Comparison of ENCODE assay signal across 8 cellular contexts in genomic region chr19:54114340-54114826, GRCh38. TPM values are rescaled to one million over a fixed set of nuclear protein-coding genes. Genes with fewer than 3 reads are reported as not detected.
DNase-seq lines count a peak whose midpoint lies in the region; ATAC-seq, FAIRE-seq and TF ChIP-seq lines count a peak whose summit lies in the region.

No MANE protein-coding gene starts in this region.

- intact Hi-C loops in HCT116 (cut with micrococcal nuclease): no loop called here
- intact Hi-C loops in mammary epithelial cell (cut with micrococcal nuclease): loop anchor here (10.0 kb wide), 1 partner anchor 680 kb away; the partner anchor contains the start of gene ZNF761
- intact Hi-C loops in kidney (cut with DNase I): no loop called here

- H3K4me2 ChIP-seq in HCT116 (ENCODE audit: low read length): peak overlapping the region; percentile 81
- H3K4me2 ChIP-seq in mammary epithelial cell (ENCODE audit: insufficient read depth, low read depth, low read length): peak overlapping the region; percentile 83

- H3K9me3 ChIP-seq in HCT116 (ENCODE audit: control insufficient read depth in 1 of 2, insufficient read depth in 1 of 2, low read depth in 1 of 2, low read length in 2 of 2) (no peaks in the 10 kb centered on the region), mammary epithelial cell (replicated peaks; ENCODE audit: insufficient read depth, low read length) (no peaks in the 10 kb centered on the region), kidney (ENCODE audit: control insufficient read depth in 1 of 2, low read length in 2 of 2) (no peaks in the 10 kb centered on the region)

- TF ChIP-seq CTCF in C4-2B (conservative IDR thresholded peaks at IDR 0.05) (no peak), HCT116 (IDR thresholded peaks at IDR 0.05 in 2 of 3, conservative IDR thresholded peaks at IDR 0.05 in 1 of 3; ENCODE audit: borderline replicate concordance in 1 of 3, insufficient read depth in 1 of 3, low read depth in 2 of 3, low read length in 2 of 3) (no peak), mammary epithelial cell (conservative IDR thresholded peaks at IDR 0.05 in 1 of 2, IDR thresholded peaks at IDR 0.05 in 1 of 2; ENCODE audit: extremely low read depth in 1 of 2, insufficient read depth in 1 of 2, low read depth in 1 of 2, low read length in 2 of 2) (no peak), kidney (IDR thresholded peaks at IDR 0.05; ENCODE audit: borderline replicate concordance, extremely low read depth, insufficient read depth) (no peak)

- RAD21 ChIA-PET in HCT116 (lab: Charles Lee; ENCODE audit: low non-redundant PET in 1 of 2, low total read pairs in 2 of 2, uncharacterized antibody in 2 of 2, unreplicated experiment in 2 of 2): no interaction called here

- H3K4me3 ChIP-seq in HCT116 (replicated peaks in 1 of 2; ENCODE audit: low read depth in 1 of 2, low read length in 2 of 2): peak overlapping the region; percentile 89 to 91
- peak overlapping the region; percentile 75 to 92 (median 87) for H3K4me3 ChIP-seq in mammary epithelial cell (replicated peaks in 1 of 3; ENCODE audit: insufficient read depth in 1 of 3, low read depth in 2 of 3, low read length in 3 of 3)
- peak overlapping the region; percentile 93 to 94 for H3K4me3 ChIP-seq in kidney (ENCODE audit: low read length in 2 of 2)

- no peaks in the 10 kb centered on the region for H3K9me2 ChIP-seq in HCT116 (ENCODE audit: insufficient read depth)

- 0% methylated on average over 4 of the region's 24 CpGs for WGBS in mammary epithelial cell (ENCODE audit: low coverage, missing lambda C conversion rate)

- in situ Hi-C loops in mammary epithelial cell (cut with MboI; ENCODE audit: low sequenced_read_pairs in 2 of 2): no loop called here

- H4K20me1 ChIP-seq in HCT116 (ENCODE audit: insufficient read depth) (no peaks in the 10 kb centered on the region), mammary epithelial cell (ENCODE audit: insufficient read depth, low read length) (no peaks in the 10 kb centered on the region)

- peaks cover 1 to 20% of the 10 kb centered on the region in 2 experiments; a peak in 2 of 4 replicates for H3K36me3 ChIP-seq in HCT116 (ENCODE audit: control insufficient read depth in 1 of 2, insufficient read depth in 2 of 2, low read length in 2 of 2)
- peaks cover 7% of the 10 kb centered on the region for H3K36me3 ChIP-seq in mammary epithelial cell (ENCODE audit: insufficient read depth, low read length)
- peaks cover 0 to 8% of the 10 kb centered on the region in 2 donors for H3K36me3 ChIP-seq in kidney (ENCODE audit: control insufficient read depth in 1 of 2, insufficient read depth in 2 of 2, low read length in 2 of 2)

- ATAC-seq in HCT116 (no peak), GM18520 (IDR thresholded peaks at IDR 0.05; ENCODE audit: unreplicated experiment) (no peak)

- TF ChIP-seq POLR2A in HCT116 (IDR thresholded peaks at IDR 0.05; ENCODE audit: borderline replicate concordance, extremely low read depth, insufficient read depth, insufficient read length): no peak

- H3K79me2 ChIP-seq in HCT116 (ENCODE audit: insufficient read depth, low read length) (peaks cover 41% of the 10 kb centered on the region), mammary epithelial cell (ENCODE audit: insufficient read depth, low read length) (peaks cover 40% of the 10 kb centered on the region)

- no peak for TF ChIP-seq RAD21 in HCT116 (IDR thresholded peaks at IDR 0.05; ENCODE audit: low read depth)

- dilution Hi-C loops in mammary epithelial cell (cut with HindIII; ENCODE audit: low sequenced_read_pairs): no loop called here

- H2AFZ ChIP-seq in HCT116 (ENCODE audit: low read depth, low read length, poor library complexity, severe bottlenecking): no peak overlapping the region
- peak overlapping the region; percentile 99 for H2AFZ ChIP-seq in mammary epithelial cell (ENCODE audit: low read depth, low read length)

- CTCF ChIA-PET in HCT116 (lab: Charles Lee): interaction anchor here (1.4 kb wide), 1 partner anchor 278 kb away, joined by 3 read pairs; no protein-coding TSS in a partner anchor
- CTCF ChIA-PET in mammary epithelial cell (lab: Charles Lee; ENCODE audit: low non-redundant PET): no interaction called here

- peak overlapping the region; percentile 77 for H3K27ac ChIP-seq in C4-2B
- peak overlapping the region; percentile 60; the same call in 1 of the 2 replicates for H3K27ac ChIP-seq in HCT116 (ENCODE audit: low read depth, low read length)
- H3K27ac ChIP-seq in mammary epithelial cell (ENCODE audit: insufficient read depth, low read depth, low read length): no peak overlapping the region
- H3K27ac ChIP-seq in kidney (ENCODE audit: low read depth in 2 of 2, low read length in 2 of 2): no peak overlapping the region

- peak overlapping the region; percentile 80 for H3K9ac ChIP-seq in HCT116 (ENCODE audit: low read length)
- H3K9ac ChIP-seq in mammary epithelial cell (ENCODE audit: insufficient read depth, low read length): peak overlapping the region; percentile 39
- H3K9ac ChIP-seq in kidney (ENCODE audit: low read length in 2 of 2): peak overlapping the region in 1 of 2 donors; percentile 79

- H3K27me3 ChIP-seq in HCT116 (ENCODE audit: insufficient read depth, low read length) (no peaks in the 10 kb centered on the region), mammary epithelial cell (ENCODE audit: insufficient read depth, low read length) (no peaks in the 10 kb centered on the region)

- DNase-seq in HCT116 (ENCODE audit: low read depth, low spot score) (no peak), T-helper 2 cell (peak in 3 of 5 experiments; percentile 46 to 83 (median 55)), mammary epithelial cell (no peak), kidney (peak; percentile 85), NCI-H2029 treated with DMSO at 0.1 percent for 48 hours (lab: John Stamatoyannopoulos, UW) (no peak)
- peak; percentile 56 for DNase-seq in stimulated activated CD4-positive, alpha-beta T cell treated with anti-CD3 and anti-CD28 coated beads, Interleukin-1b, Interleukin-23, amount 100 ng/mL, for 48 hours

- POLR2A ChIA-PET in HCT116 (lab: Charles Lee): interaction anchor here (0.9 to 1.7 kb wide), 4 partner anchors 8 to 22 kb away, joined by 3 to 21 read pairs (median 6); partner anchors contain the start of genes CNOT3 and NDUFA3

- FAIRE-seq in kidney (lab: Jason Lieb, UNC): no peak

- H3K4me1 ChIP-seq in HCT116 (ENCODE audit: control insufficient read depth in 1 of 2, insufficient read depth in 2 of 2, low read length in 2 of 2): peaks cover 8 to 19% of the 10 kb centered on the region in 2 experiments; a peak in 3 of 4 replicates
- peaks cover 8% of the 10 kb centered on the region for H3K4me1 ChIP-seq in mammary epithelial cell (ENCODE audit: insufficient read depth, low read length)
- peaks cover 0 to 17% of the 10 kb centered on the region in 2 donors for H3K4me1 ChIP-seq in kidney (ENCODE audit: control insufficient read depth in 1 of 2, insufficient read depth in 1 of 2, low read depth in 1 of 2, low read length in 2 of 2)

- BruUV-seq in HCT116 (replicated peaks; lab: Mats Ljungman, UMichigan) (no TSS peak), mammary epithelial cell (replicated peaks; lab: Mats Ljungman, UMichigan) (no TSS peak)

TF ChIP-seq in HCT116, 20 proteins besides CTCF, POLR2A, EP300 and RAD21 (continues in another document):
- TF ChIP-seq TCF7L2 (IDR thresholded peaks at IDR 0.05; ENCODE audit: borderline replicate concordance, extremely low read depth, insufficient read depth, insufficient read length): no peak
- no peak for TF ChIP-seq CEBPB (IDR thresholded peaks at IDR 0.05; ENCODE audit: low read depth)
- TF ChIP-seq YY1 (IDR thresholded peaks at IDR 0.05; ENCODE audit: extremely low read depth, insufficient replicate concordance, low read depth, low read length): no peak

RNA-seq across cellular contexts. Expression of gene TFPT, which starts 1.1 kb away (rescaled TPM):
- 7.1 TPM for total RNA-seq in HCT116 (2021; ENCODE audit: unreplicated experiment)
- 6.4 and 8.0 TPM in 2 replicates for polyA plus RNA-seq in HCT116 (2012)
- 10 to 100 TPM in 1 of 2 donors, 1 to 10 TPM in 1; 9.3 to 23.2 TPM for total RNA-seq in mammary epithelial cell
- polyA plus RNA-seq in mammary epithelial cell: 12.6 TPM
- not detected for polyA minus RNA-seq in mammary epithelial cell
- total RNA-seq in kidney: 19.2 TPM
- polyA plus RNA-seq in kidney (ENCODE audit: insufficient read depth, low read depth, low replicate concordance): 31.6 TPM

RNA-seq across cellular contexts. Expression of gene PRPF31, which starts 1.2 kb away (rescaled TPM):
- total RNA-seq in HCT116 (2021; ENCODE audit: unreplicated experiment): 99.0 TPM
- 79.3 and 86.8 TPM in 2 replicates for polyA plus RNA-seq in HCT116 (2012)
- total RNA-seq in mammary epithelial cell: 10 to 100 TPM; 34.2 to 56.4 TPM
- 52.3 TPM for polyA plus RNA-seq in mammary epithelial cell
- 127 TPM for polyA minus RNA-seq in mammary epithelial cell
- 57.2 TPM for total RNA-seq in kidney
- 55.9 TPM for polyA plus RNA-seq in kidney (ENCODE audit: insufficient read depth, low read depth, low replicate concordance)

RNA-seq across cellular contexts. Expression of gene NDUFA3, which starts 11.7 kb away (rescaled TPM):
- 149 TPM for total RNA-seq in HCT116 (2021; ENCODE audit: unreplicated experiment)
- polyA plus RNA-seq in HCT116 (2012): 180 and 217 TPM in 2 replicates
- total RNA-seq in mammary epithelial cell: 10 to 100 TPM; 12.8 to 86.7 TPM
- polyA plus RNA-seq in mammary epithelial cell: 42.3 TPM
- 85.2 TPM for polyA minus RNA-seq in mammary epithelial cell
- total RNA-seq in kidney: 132 TPM
- 1,006 TPM for polyA plus RNA-seq in kidney (ENCODE audit: insufficient read depth, low read depth, low replicate concordance)

RNA-seq across cellular contexts. Expression of gene OSCAR, which starts 13.8 kb away (rescaled TPM):
- total RNA-seq in HCT116 (2021; ENCODE audit: unreplicated experiment) (0.59 TPM), mammary epithelial cell (under 1 TPM in 1 of 2 donors, not detected in 1; 0.80 TPM), kidney (5.1 TPM)
- polyA plus RNA-seq in HCT116 (2012): 0.45 and 1.1 TPM in 2 replicates
- polyA plus RNA-seq in mammary epithelial cell (not detected), kidney (ENCODE audit: insufficient read depth, low read depth, low replicate concordance) (0.77 TPM)
- not detected for polyA minus RNA-seq in mammary epithelial cell

RNA-seq across cellular contexts. Expression of gene CNOT3, which starts 23.2 kb away (rescaled TPM):
- total RNA-seq in HCT116 (2021; ENCODE audit: unreplicated experiment) (76.7 TPM), mammary epithelial cell (10 to 100 TPM in 1 of 2 donors, 1 to 10 TPM in 1; 4.3 to 54.1 TPM), kidney (38.1 TPM)
- 84.0 and 93.2 TPM in 2 replicates for polyA plus RNA-seq in HCT116 (2012)
- polyA plus RNA-seq in mammary epithelial cell (10.5 TPM), kidney (ENCODE audit: insufficient read depth, low read depth, low replicate concordance) (30.8 TPM)
- polyA minus RNA-seq in mammary epithelial cell: 33.2 TPM

Comparison
In these comparisons a context has a peak if more than half of its experiments do, and no peak if none do; other contexts are left out.
1. H3K27ac ChIP-seq: peak in C4-2B (single experiment) and HCT116 (single experiment); none in mammary epithelial cell (single experiment) and kidney (0 of 2).
2. DNase-seq: peak in T-helper 2 cell (3 of 5), kidney (single experiment) and stimulated activated CD4-positive, alpha-beta T cell treated with anti-CD3 and anti-CD28 coated beads, Interleukin-1b, Interleukin-23, amount 100 ng/mL, for 48 hours (single experiment); none in HCT116 (single experiment), mammary epithelial cell (single experiment) and NCI-H2029 treated with DMSO at 0.1 percent for 48 hours (single experiment).
3. Peak in every context shown above with its lines, with median percentiles within 50 percentile points of each other: H3K4me3 ChIP-seq.